8 cellular contexts compared by ENCODE assay signal in the genomic region with DNA sequence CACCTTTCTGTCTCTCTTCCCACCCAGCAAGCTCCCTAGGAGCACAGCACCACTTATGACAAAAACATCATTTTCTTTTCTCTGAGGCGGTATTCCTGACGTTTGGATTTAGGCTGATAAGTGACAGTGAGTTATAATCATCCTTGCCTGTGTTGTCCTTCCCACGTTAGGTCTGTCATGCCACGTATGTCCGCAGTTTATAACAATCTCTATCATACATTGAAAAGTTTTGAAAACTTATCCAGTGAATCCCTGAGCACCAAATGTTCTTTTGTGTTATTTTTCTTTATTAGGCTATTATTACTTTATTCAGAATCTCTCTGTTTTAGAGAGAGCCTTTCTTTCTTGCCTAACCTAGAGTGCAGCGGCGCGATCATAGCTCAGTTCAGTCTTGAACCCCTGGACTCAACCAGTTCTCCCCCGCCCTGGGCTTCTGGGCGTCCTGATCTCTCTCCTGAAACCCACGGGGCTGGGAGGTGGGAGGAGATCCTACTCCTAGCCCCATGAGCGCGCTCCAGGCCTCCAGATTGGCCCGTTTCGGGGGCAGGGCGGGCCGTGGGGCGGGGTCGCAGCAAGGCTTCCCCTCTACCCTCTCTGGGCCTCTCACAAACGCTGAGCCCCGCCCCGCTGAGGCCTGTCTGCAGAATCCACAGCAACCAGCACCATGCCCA. TPM values are rescaled to one million over a fixed set of nuclear protein-coding genes. Genes with fewer than 3 reads are reported as not detected.
A peak's percentile ranks its signal among the peaks of the same experiment; 100 is the strongest.
DNase-seq lines count a peak whose midpoint lies in the region; ATAC-seq and TF ChIP-seq lines count a peak whose summit lies in the region.

GSTM2 (plus strand) TSS at position 606 of the 671 bp plus-strand sequence; CDS start at position 665, 59 bp downstream.

- POLR2A ChIA-PET in activated CD4-positive, alpha-beta memory T cell treated with anti-CD3 and anti-CD28 coated beads, Interleukin-2, amount 10 ng/mL, durations not matched to agents 7 days and 5 days (lab: Charles Lee) = no interaction called here

- no peaks in the 10 kb centered on the region for H3K27me3 Mint-ChIP-seq in activated CD4-positive, alpha-beta memory T cell treated with anti-CD3 and anti-CD28 coated beads, Interleukin-2, amount 10 ng/mL, durations not matched to agents 7 days and 5 days

- H3K27ac Mint-ChIP-seq in activated CD4-positive, alpha-beta memory T cell treated with anti-CD3 and anti-CD28 coated beads, Interleukin-2, amount 10 ng/mL, durations not matched to agents 7 days and 5 days = no peak within 1 kb of the TSS

- H3K27ac ChIP-seq in ectodermal cell (ENCODE audit: insufficient read depth, low read depth, low read length, poor library complexity, severe bottlenecking) = no peak within 1 kb of the TSS

- no peaks in the 10 kb centered on the region for H3K27me3 ChIP-seq in ectodermal cell (ENCODE audit: control insufficient read depth, insufficient read depth, low read length, poor library complexity, severe bottlenecking)

- DNase-seq in GM10266 (ENCODE audit: extremely low spot score) (peak; percentile 84), NCI-H2227 (lab: John Stamatoyannopoulos, UW; ENCODE audit: unreplicated experiment) (peak; percentile 93), medulla oblongata (ENCODE audit: extremely low spot score) (peak; percentile 89), glomerular visceral epithelial cell (ENCODE audit: extremely low spot score) (no peak)
- DNase-seq in activated CD4-positive, alpha-beta memory T cell treated with anti-CD3 and anti-CD28 coated beads, Interleukin-2, amount 10 ng/mL, durations not matched to agents 7 days and 5 days = peak; percentile 74
- peak; percentile 33 to 69 (median 54) for DNase-seq in stimulated activated CD4-positive, alpha-beta T cell treated with anti-CD3 and anti-CD28 coated beads, TNF-alpha, amount 100 ng/mL, for 1 hour (ENCODE audit: low read depth in 3 of 3, low spot score in 1 of 3)

- no peaks in the 10 kb centered on the region for H3K36me3 Mint-ChIP-seq in activated CD4-positive, alpha-beta memory T cell treated with anti-CD3 and anti-CD28 coated beads, Interleukin-2, amount 10 ng/mL, durations not matched to agents 7 days and 5 days (ENCODE audit: low read depth)

- CTCF ChIA-PET in activated CD4-positive, alpha-beta memory T cell treated with anti-CD3 and anti-CD28 coated beads, Interleukin-2, amount 10 ng/mL, durations not matched to agents 7 days and 5 days (lab: Charles Lee) = interaction anchor here (0.6 to 0.9 kb wide), 2 partner anchors 28 to 123 kb away, joined by 3 read pairs; no protein-coding TSS in a partner anchor

- no peak for TF ChIP-seq CTCF in GM10266 (IDR thresholded peaks at IDR 0.05; ENCODE audit: control insufficient read depth, insufficient read depth, low read depth, missing control alignments)

- peaks cover 5% of the 10 kb centered on the region for H3K4me1 ChIP-seq in ectodermal cell (ENCODE audit: control insufficient read depth, insufficient read depth, low read length)

- ATAC-seq in HG02610 (IDR thresholded peaks at IDR 0.05; ENCODE audit: unreplicated experiment) = peak; percentile 95

- H3K9me3 Mint-ChIP-seq in activated CD4-positive, alpha-beta memory T cell treated with anti-CD3 and anti-CD28 coated beads, Interleukin-2, amount 10 ng/mL, durations not matched to agents 7 days and 5 days = no peaks in the 10 kb centered on the region

- H3K4me3 ChIP-seq in ectodermal cell (ENCODE audit: insufficient read depth, low read depth, low read length) = peak within 1 kb of the TSS; percentile 41

- no peaks in the 10 kb centered on the region for H3K36me3 ChIP-seq in ectodermal cell (ENCODE audit: control insufficient read depth, insufficient read depth, low read length)

- H3K9me3 ChIP-seq in ectodermal cell (ENCODE audit: control insufficient read depth, low read length) = no peaks in the 10 kb centered on the region

- peak within 1 kb of the TSS; percentile 66 for H3K4me3 Mint-ChIP-seq in activated CD4-positive, alpha-beta memory T cell treated with anti-CD3 and anti-CD28 coated beads, Interleukin-2, amount 10 ng/mL, durations not matched to agents 7 days and 5 days

- peaks cover 26% of the 10 kb centered on the region for H3K4me1 Mint-ChIP-seq in activated CD4-positive, alpha-beta memory T cell treated with anti-CD3 and anti-CD28 coated beads, Interleukin-2, amount 10 ng/mL, durations not matched to agents 7 days and 5 days

- WGBS in ectodermal cell, 2 experiments = 18 to 21% methylated on average over 22 of the region's 22 CpGs

RNA-seq across cellular contexts. Expression of gene GSTM2, which starts in this region (rescaled TPM):
- total RNA-seq in activated CD4-positive, alpha-beta memory T cell treated with anti-CD3 and anti-CD28 coated beads, Interleukin-2, amount 10 ng/mL, durations not matched to agents 7 days and 5 days = 10 to 100 TPM; 15.9 to 17.6 TPM
- polyA plus RNA-seq in ectodermal cell (2013, experiment 1 of 4) = 41.3 TPM
- polyA plus RNA-seq in ectodermal cell (2013, experiment 2 of 4) = 39.8 TPM
- 39.8 TPM for polyA plus RNA-seq in ectodermal cell (2013, experiment 3 of 4)
- 43.0 TPM for polyA plus RNA-seq in ectodermal cell (2013, experiment 4 of 4)
